In the genomic region with DNA sequence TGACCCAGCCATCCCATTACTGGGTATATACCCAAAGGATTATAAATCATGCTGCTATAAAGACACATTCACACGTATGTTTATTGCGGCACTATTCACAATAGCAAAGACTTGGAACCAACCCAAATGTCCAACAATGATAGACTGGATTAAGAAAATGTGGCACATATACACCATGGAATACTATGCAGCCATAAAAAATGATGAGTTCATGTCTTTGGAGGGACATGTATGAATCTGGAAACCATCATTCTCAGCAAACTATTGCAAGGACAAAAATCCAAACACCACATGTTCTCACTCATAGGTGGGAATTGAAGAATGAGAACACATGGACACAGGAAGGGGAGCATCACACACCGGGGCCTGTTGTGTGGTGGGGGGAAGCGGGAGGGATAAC, we compare ENCODE assay signal across 4 cellular contexts. TPM values are rescaled to one million over a fixed set of nuclear protein-coding genes. Genes with fewer than 3 reads are reported as not detected.
DNase-seq lines count a peak whose midpoint lies in the region; ATAC-seq, FAIRE-seq and TF ChIP-seq lines count a peak whose summit lies in the region.
"Not testable (repeated sequence)": the region's sequence is repeated elsewhere in the genome, so short reads cannot be mapped to it uniquely, and the experiment has no call there.

No MANE protein-coding gene starts in this region.

- H3K27me3 Mint-ChIP-seq in chondrocyte (ENCODE audit: low read depth): peaks cover 16% of the 10 kb centered on the region

- H3K27me3 ChIP-seq in K562 (ENCODE audit: control insufficient read depth in 2 of 2, insufficient read depth in 2 of 2, low read length in 2 of 2): peaks cover 0 to 25% of the 10 kb centered on the region in 2 experiments; a peak in 3 of 5 replicates
- H3K27me3 ChIP-seq in sigmoid colon: not testable (repeated sequence)

- ATAC-seq in K562: not testable (repeated sequence)

- not testable (repeated sequence) for H3K27ac ChIP-seq in HEK293 (ENCODE audit: extremely low read depth, low read depth, low read length); K562 (ENCODE audit: extremely low read depth, low read depth, low read length); sigmoid colon

- not testable (repeated sequence) for H3K4me3 ChIP-seq in HEK293 (ENCODE audit: low read depth, low read length); K562; sigmoid colon

- not testable (repeated sequence) for H4K20me1 ChIP-seq in K562 (replicated peaks; ENCODE audit: control insufficient read depth, insufficient read depth, low read length)

- H3K9me1 ChIP-seq in K562 (ENCODE audit: control insufficient read depth, insufficient read depth, low read length): not testable (repeated sequence)

- POLR2A ChIA-PET in HEK293 (lab: Yijun Ruan, JAX); K562 (lab: Yijun Ruan, JAX): not testable (repeated sequence)

- H3K9me3 ChIP-seq in HEK293 (ENCODE audit: control insufficient read depth, insufficient read depth, low read depth, low read length); K562 (replicated peaks; ENCODE audit: control insufficient read depth, insufficient read depth, low read depth, low read length); sigmoid colon: not testable (repeated sequence)

- intact Hi-C loops in K562 (cut with micrococcal nuclease); sigmoid colon (cut with DNase I): not testable (repeated sequence)

- TF ChIP-seq CTCF in HEK293 (tag by site-specific recombination; IDR thresholded peaks at IDR 0.05); K562 (IDR thresholded peaks at IDR 0.05 in 2 of 3, conservative IDR thresholded peaks at IDR 0.05 in 1 of 3; ENCODE audit: insufficient read depth in 2 of 3, low read depth in 1 of 3, low read length in 3 of 3); chondrocyte (IDR thresholded peaks at IDR 0.05); sigmoid colon (IDR thresholded peaks at IDR 0.05): not testable (repeated sequence)

- DNase-seq in K562 (ENCODE audit: extremely low read depth in 1 of 4, low spot score in 3 of 4): not testable (repeated sequence)
- DNase-seq in chondrocyte (ENCODE audit: low spot score) (peak; percentile 6), sigmoid colon (peak; percentile 7)

- TF ChIP-seq POLR2A in K562 (conservative IDR thresholded peaks at IDR 0.05); sigmoid colon (IDR thresholded peaks at IDR 0.05): not testable (repeated sequence)

- H3K36me3 Mint-ChIP-seq in chondrocyte (ENCODE audit: low read depth): not testable (repeated sequence)

- H2AFZ ChIP-seq in K562 (ENCODE audit: low read depth, low read length): not testable (repeated sequence)

- not testable (repeated sequence) for BruUV-seq in K562 (replicated peaks; lab: Mats Ljungman, UMichigan)

- not testable (repeated sequence) for H3K4me1 Mint-ChIP-seq in chondrocyte (ENCODE audit: low read depth)

- not testable (repeated sequence) for FAIRE-seq in K562 (lab: Jason Lieb, UNC)

- H3K9ac ChIP-seq in K562 (ENCODE audit: insufficient read depth in 1 of 2, low read depth in 2 of 2, low read length in 2 of 2): not testable (repeated sequence)

- no CpG with 5 or more reads among the region's 4 CpGs for WGBS in K562 (ENCODE audit: insufficient coverage, low coverage, missing lambda C conversion rate)
- 96 to 97% methylated on average over 2 of the region's 4 CpGs for WGBS in sigmoid colon, 2 donors

- TF ChIP-seq RAD21 in K562 (CRISPR knock-in tag; conservative IDR thresholded peaks at IDR 0.05 in 1 of 2, IDR thresholded peaks at IDR 0.05 in 1 of 2): not testable (repeated sequence)

- H3K4me2 ChIP-seq in K562 (ENCODE audit: insufficient read depth, low read length): not testable (repeated sequence)

- not testable (repeated sequence) for H3K4me3 Mint-ChIP-seq in chondrocyte (ENCODE audit: unreplicated experiment)

- not testable (repeated sequence) for H3K27ac Mint-ChIP-seq in chondrocyte (ENCODE audit: unreplicated experiment)

- not testable (repeated sequence) for H3K36me3 ChIP-seq in HEK293 (ENCODE audit: control insufficient read depth in 2 of 2, insufficient read depth in 1 of 2, low read length in 2 of 2); K562 (ENCODE audit: control insufficient read depth, insufficient read depth, low read length); sigmoid colon

- H3K4me1 ChIP-seq in HEK293 (ENCODE audit: control insufficient read depth, insufficient read depth, low read length); K562 (replicated peaks in 1 of 2; ENCODE audit: control insufficient read depth in 2 of 2, insufficient read depth in 2 of 2, low read length in 2 of 2); sigmoid colon: not testable (repeated sequence)

- not testable (repeated sequence) for H3K9me3 Mint-ChIP-seq in chondrocyte (ENCODE audit: low read depth)

- TF ChIP-seq EP300 in K562 (IDR thresholded peaks at IDR 0.05; ENCODE audit: low read length); sigmoid colon (IDR thresholded peaks at IDR 0.05): not testable (repeated sequence)

- not testable (repeated sequence) for H3K79me2 ChIP-seq in K562 (ENCODE audit: control insufficient read depth, insufficient read depth, low read length)

- CTCF ChIA-PET in HEK293 (lab: Yijun Ruan, JAX); K562 (lab: Yijun Ruan, JAX; ENCODE audit: low intra/inter-chr PET ratio): not testable (repeated sequence)

- in situ Hi-C loops in K562 (cut with MboI): not testable (repeated sequence)

TF ChIP-seq in HEK293, 187 proteins besides CTCF, POLR2A, EP300 and RAD21:
- peak; percentile 92 for TF ChIP-seq ZNF146 (tag by site-specific recombination; IDR thresholded peaks at IDR 0.05)

TF ChIP-seq in K562, 482 proteins besides CTCF, POLR2A, EP300 and RAD21:
- TF ChIP-seq ZNF146 (CRISPR knock-in tag; IDR thresholded peaks at IDR 0.05; ENCODE audit: unreplicated experiment): peak; percentile 14

RNA-seq across cellular contexts. Expression of a gene that starts 43.2 kb away (rescaled TPM):
- 6.8 and 14.9 TPM in 2 replicates for total RNA-seq in K562 (2011; cell fraction: chromatin; rRNA removed; ENCODE audit: low replicate concordance)
- 15.7 and 16.8 TPM in 2 replicates for total RNA-seq in K562 (2011; cell fraction: nucleolus; rRNA removed)
- 10.8 and 11.6 TPM in 2 replicates for total RNA-seq in K562 (2011; cell fraction: nucleoplasm; rRNA removed)
- total RNA-seq in K562 (2014; rRNA removed) (50.4 and 50.9 TPM in 2 replicates), K562 (2014; rRNA removed; fragmentation: Illumina TruSeq; extraction: Trizol) (27.5 and 31.9 TPM in 2 replicates), K562 (2015; rRNA removed; fragmentation: Illumina TruSeq; extraction: Trizol) (35.0 and 35.7 TPM in 2 replicates), K562 (2021) (30.3 and 35.7 TPM in 2 replicates), chondrocyte (16.9 to 18.2 TPM (median 18.1 TPM) in 3 replicates), sigmoid colon (10 to 100 TPM; 19.9 to 57.6 (median 29.3) TPM)
- polyA plus RNA-seq in K562 (2011; rRNA removed) (31.7 and 37.7 TPM in 2 replicates), K562 (2014; fragmentation: Illumina TruSeq; extraction: Trizol) (35.6 and 36.1 TPM in 2 replicates), K562 (2014; fragmentation: Nextera tagmentation; extraction: Ambion mirVana) (1 to 10 TPM; 7.7 to 8.9 TPM), K562 (2014; rRNA removed) (37.5 and 46.5 TPM in 2 replicates), sigmoid colon (10 to 100 TPM in 2 of 3 donors, 1 to 10 TPM in 1; 8.1 to 22.3 (median 10.8) TPM)
- polyA plus RNA-seq in K562 (2011; cell fraction: cytosol; rRNA removed): 40.1 and 55.8 TPM in 2 replicates
- 21.6 and 23.4 TPM in 2 replicates for polyA plus RNA-seq in K562 (2011; cell fraction: nucleus; rRNA removed)
- polyA plus RNA-seq in K562 (2012): 22.6 and 23.8 TPM in 2 replicates
- 15.8 and 20.0 TPM in 2 replicates for polyA minus RNA-seq in K562 (2011; rRNA and poly(A)+ RNA removed)
- 9.6 and 12.7 TPM in 2 replicates for polyA minus RNA-seq in K562 (2011; cell fraction: cytosol; rRNA and poly(A)+ RNA removed)
- polyA minus RNA-seq in K562 (2011; cell fraction: nucleus; rRNA and poly(A)+ RNA removed): 5.7 and 6.7 TPM in 2 replicates

RNA-seq across cellular contexts. Expression of a gene that starts 54.6 kb away (rescaled TPM):
- 25.2 and 30.4 TPM in 2 replicates for total RNA-seq in K562 (2011; cell fraction: chromatin; rRNA removed; ENCODE audit: low replicate concordance)
- total RNA-seq in K562 (2011; cell fraction: nucleolus; rRNA removed): 20.7 and 30.9 TPM in 2 replicates
- 17.2 and 29.5 TPM in 2 replicates for total RNA-seq in K562 (2011; cell fraction: nucleoplasm; rRNA removed)
- total RNA-seq in K562 (2014; rRNA removed): 7.0 and 9.6 TPM in 2 replicates
- 6.5 and 6.9 TPM in 2 replicates for total RNA-seq in K562 (2014; rRNA removed; fragmentation: Illumina TruSeq; extraction: Trizol)
- 6.1 and 7.9 TPM in 2 replicates for total RNA-seq in K562 (2015; rRNA removed; fragmentation: Illumina TruSeq; extraction: Trizol)
- 8.6 and 10.2 TPM in 2 replicates for total RNA-seq in K562 (2021)
- polyA plus RNA-seq in K562 (2011; rRNA removed): 15.7 and 21.9 TPM in 2 replicates
- polyA plus RNA-seq in K562 (2011; cell fraction: cytosol; rRNA removed): 14.1 and 19.4 TPM in 2 replicates
- 36.9 and 43.8 TPM in 2 replicates for polyA plus RNA-seq in K562 (2011; cell fraction: nucleus; rRNA removed)
- 6.2 and 9.0 TPM in 2 replicates for polyA plus RNA-seq in K562 (2012)
- polyA plus RNA-seq in K562 (2014; fragmentation: Illumina TruSeq; extraction: Trizol): 7.4 and 9.7 TPM in 2 replicates
- 1 to 10 TPM; 1.2 to 1.8 TPM for polyA plus RNA-seq in K562 (2014; fragmentation: Nextera tagmentation; extraction: Ambion mirVana)
- polyA plus RNA-seq in K562 (2014; rRNA removed): 9.5 and 11.9 TPM in 2 replicates
- polyA minus RNA-seq in K562 (2011; rRNA and poly(A)+ RNA removed): 21.8 and 24.4 TPM in 2 replicates
- 6.7 and 30.8 TPM in 2 replicates for polyA minus RNA-seq in K562 (2011; cell fraction: cytosol; rRNA and poly(A)+ RNA removed)
- 27.7 and 41.8 TPM in 2 replicates for polyA minus RNA-seq in K562 (2011; cell fraction: nucleus; rRNA and poly(A)+ RNA removed)
- 10.7 to 14.6 TPM (median 11.4 TPM) in 3 replicates for total RNA-seq in chondrocyte
- total RNA-seq in sigmoid colon: 10 to 100 TPM; 13.0 to 17.5 (median 17.1) TPM
- polyA plus RNA-seq in sigmoid colon: 1 to 10 TPM; 2.4 to 6.0 (median 4.9) TPM
